ENCODE assay signal across 8 cellular contexts in the genomic region with DNA sequence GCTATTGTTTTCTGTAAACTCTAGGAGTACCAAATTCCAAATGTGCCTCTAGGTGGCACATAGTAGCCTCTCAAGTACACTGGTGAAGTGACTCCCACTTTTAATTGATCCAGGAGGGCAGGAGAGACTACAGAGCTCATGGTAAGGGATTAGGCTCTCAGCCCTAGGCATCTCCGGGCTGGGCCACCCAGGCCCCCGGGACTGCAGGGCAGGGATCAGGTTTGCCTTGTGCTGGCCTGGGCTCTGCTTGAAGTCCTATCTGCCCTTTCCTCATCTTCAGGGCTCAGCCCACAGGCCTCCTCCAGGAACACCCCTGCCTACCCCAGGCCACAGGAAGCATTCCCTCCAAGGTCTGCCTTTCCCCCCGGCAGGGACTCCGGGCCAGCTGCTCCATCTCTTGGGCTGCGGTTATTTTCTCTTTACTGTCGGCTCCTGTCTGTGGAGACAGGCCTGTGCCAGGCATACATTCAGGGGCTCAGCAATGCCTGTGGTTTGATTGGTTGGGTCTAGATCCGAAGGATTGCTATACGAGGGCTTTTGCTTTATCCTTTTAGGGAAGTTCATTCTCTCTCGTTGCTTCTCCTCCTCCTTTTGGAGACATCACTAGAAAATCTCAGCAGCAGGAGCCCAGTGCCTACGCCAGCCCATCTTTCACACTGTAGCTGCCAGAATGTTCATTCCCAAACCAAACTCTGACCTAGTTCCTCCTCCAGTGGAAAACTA. TPM values are rescaled to one million over a fixed set of nuclear protein-coding genes. Genes with fewer than 3 reads are reported as not detected.
DNase-seq lines count a peak whose midpoint lies in the region; ATAC-seq and TF ChIP-seq lines count a peak whose summit lies in the region.

No MANE protein-coding gene starts in this region.

- H3K36me3 Mint-ChIP-seq in activated T-cell treated with anti-CD3 and anti-CD28 coated beads, Interleukin-2, amount 50 U/mL, for 24 hours (ENCODE audit: low read depth): no peaks in the 10 kb centered on the region

- H3K27me3 ChIP-seq in RWPE2 (ENCODE audit: insufficient read depth, poor library complexity, severe bottlenecking): no peaks in the 10 kb centered on the region
- H3K27me3 ChIP-seq in foreskin keratinocyte: no peaks in the 10 kb centered on the region
- H3K27me3 ChIP-seq in Karpas-422 (ENCODE audit: low read length): no peaks in the 10 kb centered on the region

- no peaks in the 10 kb centered on the region for H3K36me3 ChIP-seq in RWPE2 (ENCODE audit: low read depth)
- no peaks in the 10 kb centered on the region for H3K36me3 ChIP-seq in Karpas-422 (ENCODE audit: insufficient read depth, low read length)

- TF ChIP-seq CTCF in RWPE2 (IDR thresholded peaks at IDR 0.05; ENCODE audit: poor library complexity, severe bottlenecking): peak; percentile 48
- TF ChIP-seq CTCF in foreskin keratinocyte (conservative IDR thresholded peaks at IDR 0.05): peak; percentile 51
- TF ChIP-seq CTCF in retinal pigment epithelial cell (conservative IDR thresholded peaks at IDR 0.05; ENCODE audit: low read depth, low read length): peak; percentile 45

- ATAC-seq in RWPE2 (ENCODE audit: low read depth) (peak; percentile 26; the same call in 1 of the 3 replicates), foreskin keratinocyte (no peak), GM18909 (IDR thresholded peaks at IDR 0.05; ENCODE audit: poor library complexity, unreplicated experiment) (no peak), GM18511 (IDR thresholded peaks at IDR 0.05; ENCODE audit: unreplicated experiment) (no peak)

- H3K4me1 ChIP-seq in RWPE2 (ENCODE audit: insufficient read depth, poor library complexity, severe bottlenecking): peaks cover 22% of the 10 kb centered on the region
- peaks cover 32% of the 10 kb centered on the region for H3K4me1 ChIP-seq in foreskin keratinocyte
- H3K4me1 ChIP-seq in Karpas-422 (ENCODE audit: low read length): no peaks in the 10 kb centered on the region

- no peak overlapping the region for H3K4me2 ChIP-seq in Karpas-422 (ENCODE audit: low read depth, low read length, poor library complexity, severe bottlenecking)

- H3K79me2 ChIP-seq in Karpas-422 (ENCODE audit: low read length): no peaks in the 10 kb centered on the region

- H2AFZ ChIP-seq in Karpas-422 (ENCODE audit: low read length): no peak overlapping the region

- H3K9me3 Mint-ChIP-seq in activated T-cell treated with anti-CD3 and anti-CD28 coated beads, Interleukin-2, amount 50 U/mL, for 24 hours: no peaks in the 10 kb centered on the region

- no peak overlapping the region for H3K9ac ChIP-seq in Karpas-422 (ENCODE audit: low read length)

- H3K9me3 ChIP-seq in RWPE2 (ENCODE audit: severe bottlenecking) (no peaks in the 10 kb centered on the region), Karpas-422 (ENCODE audit: low read length) (no peaks in the 10 kb centered on the region)

- no peaks in the 10 kb centered on the region for H4K20me1 ChIP-seq in Karpas-422 (ENCODE audit: insufficient read depth, low read depth, low read length)

- no peaks in the 10 kb centered on the region for H3K9me2 ChIP-seq in Karpas-422 (replicated peaks; ENCODE audit: insufficient read depth, low read length)

- no peak overlapping the region for H3K27ac Mint-ChIP-seq in activated T-cell treated with anti-CD3 and anti-CD28 coated beads, Interleukin-2, amount 50 U/mL, for 24 hours

- H3K4me3 ChIP-seq in RWPE2 (ENCODE audit: severe bottlenecking) (no peak overlapping the region), retinal pigment epithelial cell (ENCODE audit: low read length) (no peak overlapping the region), Karpas-422 (ENCODE audit: low read length) (no peak overlapping the region)

- H3K4me3 Mint-ChIP-seq in activated T-cell treated with anti-CD3 and anti-CD28 coated beads, Interleukin-2, amount 50 U/mL, for 24 hours: no peak overlapping the region

- no peaks in the 10 kb centered on the region for H3K4me1 Mint-ChIP-seq in activated T-cell treated with anti-CD3 and anti-CD28 coated beads, Interleukin-2, amount 50 U/mL, for 24 hours (ENCODE audit: low read depth)

- H3K27me3 Mint-ChIP-seq in activated T-cell treated with anti-CD3 and anti-CD28 coated beads, Interleukin-2, amount 50 U/mL, for 24 hours: peaks cover 3% of the 10 kb centered on the region

- peak; percentile 74 for DNase-seq in H4 (ENCODE audit: low spot score)
- no peak for DNase-seq in RWPE2 (ENCODE audit: low spot score)
- DNase-seq in foreskin keratinocyte: no peak
- DNase-seq in retinal pigment epithelial cell (ENCODE audit: low read depth): no peak
- no peak for DNase-seq in activated T-cell treated with anti-CD3 and anti-CD28 coated beads, Interleukin-2, amount 50 U/mL, for 24 hours
- no peak for DNase-seq in Karpas-422

- H3K27ac ChIP-seq in RWPE2 (ENCODE audit: poor library complexity, severe bottlenecking) (no peak overlapping the region), foreskin keratinocyte (no peak overlapping the region), Karpas-422 (ENCODE audit: low read length) (no peak overlapping the region)

RNA-seq across cellular contexts. Expression of a gene that starts 32.8 kb away (rescaled TPM):
- total RNA-seq in H4 (2014; rRNA removed; shearing (Covaris generic)): 36.0 and 37.1 TPM in 2 replicates
- total RNA-seq in foreskin keratinocyte: 22.2 TPM in 2 replicates
- polyA plus RNA-seq in foreskin keratinocyte: 17.1 and 20.3 TPM in 2 replicates
- total RNA-seq in Karpas-422 (2014; rRNA removed; shearing (Covaris generic); ENCODE audit: low replicate concordance): not detected in 2 replicates

Comparison
In these comparisons a context has a peak if more than half of its experiments do, and no peak if none do; other contexts are left out.
1. RNA of a gene that starts 32.8 kb away (total RNA-seq): 36.0 to 37.1 TPM in H4 and 22.2 TPM in foreskin keratinocyte; not detected in Karpas-422; every median in the first group is over 10 times any median in the second.
2. Peak in every context shown above with its lines, with median percentiles within 50 percentile points of each other: CTCF ChIP-seq.